In genomic region chr9:92607088-92607487, GRCh38 we compare ENCODE assay signal across 12 cellular contexts.
DNase-seq lines count a peak whose midpoint lies in the region; ATAC-seq and TF ChIP-seq lines count a peak whose summit lies in the region.
"Had no signal": no experiment of that assay in that cellular context is flagged by ENCODE, and none has a peak within 500 bp of the region (broad histone marks: within the 10 kb centered on the region; RNA-seq: fewer than 3 reads in every experiment).

No MANE protein-coding gene starts in this region.

- peak overlapping the region; percentile 38 for H3K4me3 Mint-ChIP-seq in osteocyte (ENCODE audit: unreplicated experiment)
- H3K4me3 Mint-ChIP-seq: activated naive CD8-positive, alpha-beta T cell treated with anti-CD3 and anti-CD28 coated beads, Interleukin-2, amount 10 ng/mL, durations not matched to agents 7 days and 5 days; stimulated activated naive B cell treated with anti-CD40 and anti-IgM and Interleukin-4, amounts not matched to agents 10 μg/mL and 1 μg/mL and 100 μg/mL, for 72 hours had no signal

- peak overlapping the region; percentile 91 for H3K27ac Mint-ChIP-seq in osteocyte (ENCODE audit: unreplicated experiment)
- H3K27ac Mint-ChIP-seq: activated naive CD8-positive, alpha-beta T cell treated with anti-CD3 and anti-CD28 coated beads, Interleukin-2, amount 10 ng/mL, durations not matched to agents 7 days and 5 days; stimulated activated naive B cell treated with anti-CD40 and anti-IgM and Interleukin-4, amounts not matched to agents 10 μg/mL and 1 μg/mL and 100 μg/mL, for 72 hours had no signal

- 45 to 62% (median 55%) methylated on average over 2 of the region's 2 CpGs for WGBS in spleen, 5 donors

- peaks cover 0 to 23% (median 8%) of the 10 kb centered on the region in 6 donors for H3K36me3 ChIP-seq in spleen

- H3K27me3 ChIP-seq in spleen (replicated peaks in 1 of 7), result no peaks in the 10 kb centered on the region

- peak; percentile 85 for ATAC-seq in GM18498 (IDR thresholded peaks at IDR 0.05; ENCODE audit: unreplicated experiment)
- ATAC-seq in HG03280 (IDR thresholded peaks at IDR 0.05; ENCODE audit: unreplicated experiment), result no peak
- ATAC-seq in GM19452 (IDR thresholded peaks at IDR 0.05; ENCODE audit: unreplicated experiment), result no peak
- ATAC-seq: stimulated activated naive B cell treated with anti-CD40 and anti-IgM and Interleukin-4, amounts not matched to agents 10 μg/mL and 1 μg/mL and 100 μg/mL, for 72 hours had no signal

- peaks cover 4% of the 10 kb centered on the region for H3K9me3 Mint-ChIP-seq in osteocyte (ENCODE audit: unreplicated experiment)
- H3K9me3 Mint-ChIP-seq: activated naive CD8-positive, alpha-beta T cell treated with anti-CD3 and anti-CD28 coated beads, Interleukin-2, amount 10 ng/mL, durations not matched to agents 7 days and 5 days had no signal

- no peak overlapping the region for H3K4me3 ChIP-seq in spleen

- no peaks in the 10 kb centered on the region for H3K27me3 Mint-ChIP-seq in osteocyte (ENCODE audit: unreplicated experiment)
- H3K27me3 Mint-ChIP-seq: activated naive CD8-positive, alpha-beta T cell treated with anti-CD3 and anti-CD28 coated beads, Interleukin-2, amount 10 ng/mL, durations not matched to agents 7 days and 5 days; stimulated activated naive B cell treated with anti-CD40 and anti-IgM and Interleukin-4, amounts not matched to agents 10 μg/mL and 1 μg/mL and 100 μg/mL, for 72 hours had no signal

- no peak for TF ChIP-seq POLR2A in spleen (IDR thresholded peaks at IDR 0.05)

- peaks cover 0 to 28% (median 22%) of the 10 kb centered on the region in 8 donors for H3K9me3 ChIP-seq in spleen

- H3K36me3 Mint-ChIP-seq in osteocyte (ENCODE audit: unreplicated experiment), result peaks cover 22% of the 10 kb centered on the region

- TF ChIP-seq CTCF in osteocyte (IDR thresholded peaks at IDR 0.05), result peak; percentile 23
- TF ChIP-seq CTCF in spleen (IDR thresholded peaks at IDR 0.05 in 8 of 11, conservative IDR thresholded peaks at IDR 0.05 in 3 of 11), result no peak

- DNase-seq in M059J (ENCODE audit: low read depth), result peak; percentile 53
- DNase-seq in dermis microvascular lymphatic vessel endothelial cell (ENCODE audit: low read depth in 2 of 2), result peak; percentile 76 to 81
- DNase-seq in osteocyte (ENCODE audit: extremely low spot score, unreplicated experiment), result peak; percentile 84
- no peak for DNase-seq in spleen
- no peak for DNase-seq in NCI-H2227 treated with DMSO at 0.1 percent for 48 hours (lab: John Stamatoyannopoulos, UW)
- DNase-seq: activated CD4-positive, alpha-beta T cell treated with anti-CD3 and anti-CD28 coated beads, Interleukin-2, amount 50 U/mL, for 48 hours; activated naive CD8-positive, alpha-beta T cell treated with anti-CD3 and anti-CD28 coated beads, Interleukin-2, amount 10 ng/mL, durations not matched to agents 7 days and 5 days; midbrain; stimulated activated naive B cell treated with anti-CD40 and anti-IgM and Interleukin-4, amounts not matched to agents 10 μg/mL and 1 μg/mL and 100 μg/mL, for 72 hours had no signal

- H3K27ac ChIP-seq in spleen, result no peak overlapping the region

- peaks cover 46% of the 10 kb centered on the region for H3K4me1 Mint-ChIP-seq in osteocyte (ENCODE audit: unreplicated experiment)
- H3K4me1 Mint-ChIP-seq: activated naive CD8-positive, alpha-beta T cell treated with anti-CD3 and anti-CD28 coated beads, Interleukin-2, amount 10 ng/mL, durations not matched to agents 7 days and 5 days; stimulated activated naive B cell treated with anti-CD40 and anti-IgM and Interleukin-4, amounts not matched to agents 10 μg/mL and 1 μg/mL and 100 μg/mL, for 72 hours had no signal

- H3K4me1 ChIP-seq in spleen, result peaks cover 0 to 4% (median 0%) of the 10 kb centered on the region in 6 donors

- intact Hi-C loops in spleen (cut with DNase I; ENCODE audit: low total_unique reads), result no loop called here

Comparison
In these comparisons a context has a peak if more than half of its experiments do, and no peak if none do; other contexts are left out.
1. DNase-seq: peak in M059J (single experiment), dermis microvascular lymphatic vessel endothelial cell (2 of 2) and osteocyte (single experiment); none in spleen (single experiment) and NCI-H2227 treated with DMSO at 0.1 percent for 48 hours (single experiment).